ENCODE assay signal across 8 cellular contexts in genomic region chr3:43105224-43105596, GRCh38. TPM values are rescaled to one million over a fixed set of nuclear protein-coding genes. Genes with fewer than 3 reads are reported as not detected.
A peak's percentile ranks its signal among the peaks of the same experiment; 100 is the strongest.
DNase-seq lines count a peak whose midpoint lies in the region; ATAC-seq and TF ChIP-seq lines count a peak whose summit lies in the region.

No MANE protein-coding gene starts in this region.

- ATAC-seq in Right ventricle myocardium inferior (no peak), memory B cell (ENCODE audit: low read depth) (no peak), GM21423 (IDR thresholded peaks at IDR 0.05; ENCODE audit: unreplicated experiment) (no peak)

- DNase-seq in cardiac muscle cell (ENCODE audit: low read depth in 1 of 2, low spot score in 1 of 2), result no peak
- DNase-seq in Right ventricle myocardium inferior (ENCODE audit: missing footprints), result no peak
- DNase-seq in memory B cell (ENCODE audit: low spot score in 2 of 2), result peak in 1 of 2 donors; percentile 13
- DNase-seq in GDM1 (lab: John Stamatoyannopoulos, UW), result no peak
- DNase-seq in NCI-H2196 treated with DMSO at 0.1 percent for 48 hours (lab: John Stamatoyannopoulos, UW; ENCODE audit: unreplicated experiment), result no peak

- peak overlapping the region in 4 of 5 experiments; percentile 31 to 58 (median 46) for H3K27ac Mint-ChIP-seq in brain
- H3K27ac Mint-ChIP-seq in memory B cell, result no peak overlapping the region

- peak overlapping the region in 3 of 5 donors; percentile 49 to 64 (median 56) for H3K9ac ChIP-seq in subcutaneous abdominal adipose tissue (ENCODE audit: low read length in 5 of 5)

- peaks cover 34% of the 10 kb centered on the region for H3K4me1 Mint-ChIP-seq in brain
- peaks cover 11% of the 10 kb centered on the region for H3K4me1 Mint-ChIP-seq in memory B cell

- H3K36me3 ChIP-seq in cardiac muscle cell (no peaks in the 10 kb centered on the region), subcutaneous abdominal adipose tissue (ENCODE audit: control insufficient read depth in 5 of 5, insufficient read depth in 5 of 5, low read length in 5 of 5) (no peaks in the 10 kb centered on the region)

- TF ChIP-seq CTCF in cardiac muscle cell (IDR thresholded peaks at IDR 0.05; ENCODE audit: low read depth, low read length), result no peak
- TF ChIP-seq CTCF in brain (conservative IDR thresholded peaks at IDR 0.05), result no peak

- H3K4me1 ChIP-seq in cardiac muscle cell (ENCODE audit: low read depth), result peaks cover 14% of the 10 kb centered on the region
- peaks cover 6 to 25% (median 17%) of the 10 kb centered on the region in 5 donors for H3K4me1 ChIP-seq in subcutaneous abdominal adipose tissue (ENCODE audit: control insufficient read depth in 5 of 5, insufficient read depth in 5 of 5, low read length in 5 of 5)

- H3K4me3 Mint-ChIP-seq in brain (peak overlapping the region; percentile 84 to 93 (median 89)), memory B cell (peak overlapping the region; percentile 51)

- peaks cover 11% of the 10 kb centered on the region for H3K27me3 Mint-ChIP-seq in brain
- peaks cover 1% of the 10 kb centered on the region for H3K27me3 Mint-ChIP-seq in memory B cell

- intact Hi-C loops in Right ventricle myocardium inferior (cut with DNase I), result no loop called here

- H3K4me3 ChIP-seq in cardiac muscle cell (peak overlapping the region; percentile 85), subcutaneous abdominal adipose tissue (ENCODE audit: low read depth in 1 of 5, low read length in 5 of 5) (peak overlapping the region; percentile 67 to 77 (median 71))

- peaks cover 5% of the 10 kb centered on the region for H3K36me3 Mint-ChIP-seq in brain
- H3K36me3 Mint-ChIP-seq in memory B cell, result no peaks in the 10 kb centered on the region

- H3K27ac ChIP-seq in cardiac muscle cell (no peak overlapping the region), subcutaneous abdominal adipose tissue (ENCODE audit: low read depth, low read length) (no peak overlapping the region)

- no peaks in the 10 kb centered on the region for H3K9me3 Mint-ChIP-seq in brain
- H3K9me3 Mint-ChIP-seq in memory B cell, result no peaks in the 10 kb centered on the region

- no peaks in the 10 kb centered on the region for H3K9me3 ChIP-seq in cardiac muscle cell (ENCODE audit: low read depth)
- no peaks in the 10 kb centered on the region for H3K9me3 ChIP-seq in subcutaneous abdominal adipose tissue (ENCODE audit: control insufficient read depth in 5 of 5, low read length in 5 of 5)

- H3K27me3 ChIP-seq in cardiac muscle cell (peaks cover 19% of the 10 kb centered on the region), subcutaneous abdominal adipose tissue (ENCODE audit: control insufficient read depth in 5 of 5, insufficient read depth in 4 of 5, low read length in 5 of 5) (no peaks in the 10 kb centered on the region)

RNA-seq across cellular contexts. Expression of gene POMGNT2, which starts 0.7 kb away (rescaled TPM):
- total RNA-seq in cardiac muscle cell (22.4 and 32.7 TPM in 2 replicates), Right ventricle myocardium inferior (23.0 TPM)
- polyA plus RNA-seq in cardiac muscle cell (18.4 and 28.0 TPM in 2 replicates), brain (ENCODE audit: insufficient read depth, low read depth, low replicate concordance) (38.5 TPM)
